In genomic region chr7:129189661-129190310, GRCh38 we compare ENCODE assay signal across 10 cellular contexts. TPM values are rescaled to one million over a fixed set of nuclear protein-coding genes. Genes with fewer than 3 reads are reported as not detected.
DNase-seq lines count a peak whose midpoint lies in the region; ATAC-seq and TF ChIP-seq lines count a peak whose summit lies in the region.
"Had no signal": no experiment of that assay in that cellular context is flagged by ENCODE, and none has a peak within 500 bp of the region (broad histone marks: within the 10 kb centered on the region; RNA-seq: fewer than 3 reads in every experiment).

No MANE protein-coding gene starts in this region.

- no peaks in the 10 kb centered on the region for H3K9me3 Mint-ChIP-seq in activated CD4-positive, alpha-beta T cell treated with anti-CD3 and anti-CD28 coated beads, Interleukin-2, amount 10 ng/mL, durations not matched to agents 7 days and 5 days
- H3K9me3 Mint-ChIP-seq in activated naive CD8-positive, alpha-beta T cell treated with anti-CD3 and anti-CD28 coated beads, Interleukin-2, amount 50 U/mL, for 24 hours = no peaks in the 10 kb centered on the region

- peak overlapping the region in 1 of 2 donors; percentile 36 for H3K9ac ChIP-seq in liver (ENCODE audit: low read depth in 1 of 2, low read length in 2 of 2)

- H3K27ac ChIP-seq in liver (ENCODE audit: low read depth in 1 of 2, low read length in 2 of 2) = no peak overlapping the region
- peak overlapping the region in 1 of 2 donors; percentile 77 for H3K27ac ChIP-seq in testis

- no peak for DNase-seq in activated CD4-positive, alpha-beta T cell treated with anti-CD3 and anti-CD28 coated beads, Interleukin-2, amount 10 ng/mL, durations not matched to agents 7 days and 5 days
- no peak for DNase-seq in activated CD4-positive, alpha-beta T cell treated with anti-CD3 and anti-CD28 coated beads, Interleukin-2, amount 50 U/mL, for 48 hours
- no peak for DNase-seq in activated naive CD8-positive, alpha-beta T cell treated with anti-CD3 and anti-CD28 coated beads, Interleukin-2, amount 50 U/mL, for 24 hours
- DNase-seq in testis (no peak), NCI-H345 (lab: John Stamatoyannopoulos, UW) (no peak)
- DNase-seq: AML-193, NCI-H2227 treated with DMSO at 0.1 percent for 48 hours had no signal

- H3K27me3 ChIP-seq in liver (ENCODE audit: control insufficient read depth in 4 of 4, insufficient read depth in 4 of 4, low read length in 3 of 4) (no peaks in the 10 kb centered on the region), testis (no peaks in the 10 kb centered on the region)

- H3K36me3 Mint-ChIP-seq in activated CD4-positive, alpha-beta T cell treated with anti-CD3 and anti-CD28 coated beads, Interleukin-2, amount 10 ng/mL, durations not matched to agents 7 days and 5 days (ENCODE audit: low read depth) = no peaks in the 10 kb centered on the region
- no peaks in the 10 kb centered on the region for H3K36me3 Mint-ChIP-seq in activated naive CD8-positive, alpha-beta T cell treated with anti-CD3 and anti-CD28 coated beads, Interleukin-2, amount 50 U/mL, for 24 hours (ENCODE audit: low read depth)

- H3K27ac Mint-ChIP-seq in activated CD4-positive, alpha-beta T cell treated with anti-CD3 and anti-CD28 coated beads, Interleukin-2, amount 10 ng/mL, durations not matched to agents 7 days and 5 days = peak overlapping the region; percentile 14
- H3K27ac Mint-ChIP-seq in activated naive CD8-positive, alpha-beta T cell treated with anti-CD3 and anti-CD28 coated beads, Interleukin-2, amount 50 U/mL, for 24 hours = no peak overlapping the region

- H3K36me3 ChIP-seq in liver (ENCODE audit: control insufficient read depth in 4 of 4, insufficient read depth in 3 of 4, low read depth in 1 of 4, low read length in 3 of 4) (no peaks in the 10 kb centered on the region), testis (ENCODE audit: low read depth, missing control alignments) (no peaks in the 10 kb centered on the region)

- intact Hi-C loops in testis (cut with DNase I; ENCODE audit: low total_unique reads) = no loop called here

- peaks cover 4% of the 10 kb centered on the region for H3K4me1 Mint-ChIP-seq in activated CD4-positive, alpha-beta T cell treated with anti-CD3 and anti-CD28 coated beads, Interleukin-2, amount 10 ng/mL, durations not matched to agents 7 days and 5 days
- peaks cover 13% of the 10 kb centered on the region for H3K4me1 Mint-ChIP-seq in activated naive CD8-positive, alpha-beta T cell treated with anti-CD3 and anti-CD28 coated beads, Interleukin-2, amount 50 U/mL, for 24 hours

- no peak for TF ChIP-seq RAD21 in liver (IDR thresholded peaks at IDR 0.05)

- TF ChIP-seq CTCF in liver (IDR thresholded peaks at IDR 0.05; ENCODE audit: low read depth, low read length, missing input control) (no peak), testis (IDR thresholded peaks at IDR 0.05) (no peak)

- H3K4me3 Mint-ChIP-seq in activated CD4-positive, alpha-beta T cell treated with anti-CD3 and anti-CD28 coated beads, Interleukin-2, amount 10 ng/mL, durations not matched to agents 7 days and 5 days = peak overlapping the region; percentile 35
- peak overlapping the region; percentile 66 for H3K4me3 Mint-ChIP-seq in activated naive CD8-positive, alpha-beta T cell treated with anti-CD3 and anti-CD28 coated beads, Interleukin-2, amount 50 U/mL, for 24 hours

- H3K4me3 ChIP-seq in liver (ENCODE audit: low read depth in 1 of 3, low read length in 3 of 3) = peak overlapping the region; percentile 33 to 92 (median 80)
- peak overlapping the region; percentile 69 to 73 for H3K4me3 ChIP-seq in testis

- H3K9me3 ChIP-seq in liver (ENCODE audit: control insufficient read depth in 4 of 4, low read length in 3 of 4) (no peaks in the 10 kb centered on the region), testis (no peaks in the 10 kb centered on the region)

- H3K27me3 Mint-ChIP-seq in activated CD4-positive, alpha-beta T cell treated with anti-CD3 and anti-CD28 coated beads, Interleukin-2, amount 10 ng/mL, durations not matched to agents 7 days and 5 days = peaks cover 55% of the 10 kb centered on the region
- H3K27me3 Mint-ChIP-seq in activated naive CD8-positive, alpha-beta T cell treated with anti-CD3 and anti-CD28 coated beads, Interleukin-2, amount 50 U/mL, for 24 hours = peaks cover 51% of the 10 kb centered on the region

- WGBS in liver = 20% methylated on average over 13 of the region's 13 CpGs
- WGBS in testis, 2 donors = 17 to 28% methylated on average over 13 of the region's 13 CpGs

- no peak for TF ChIP-seq POLR2A in testis (IDR thresholded peaks at IDR 0.05)

- ATAC-seq in activated naive CD8-positive, alpha-beta T cell treated with anti-CD3 and anti-CD28 coated beads, Interleukin-2, amount 50 U/mL, for 24 hours = no peak
- ATAC-seq in HG02763 (IDR thresholded peaks at IDR 0.05; ENCODE audit: unreplicated experiment) (no peak), HG03469 (IDR thresholded peaks at IDR 0.05; ENCODE audit: unreplicated experiment) (no peak)

- CTCF ChIA-PET in activated CD4-positive, alpha-beta T cell treated with anti-CD3 and anti-CD28 coated beads, Interleukin-2, amount 10 ng/mL, durations not matched to agents 7 days and 5 days (lab: Charles Lee) = interaction anchor here (0.9 to 1.4 kb wide), 3 partner anchors 11 to 29 kb away, joined by 3 to 4 read pairs (median 3); no protein-coding TSS in a partner anchor

- H3K4me1 ChIP-seq in liver (ENCODE audit: control insufficient read depth in 4 of 4, insufficient read depth in 4 of 4, low read length in 3 of 4) (peaks cover 1 to 38% (median 24%) of the 10 kb centered on the region in 4 donors), testis (no peaks in the 10 kb centered on the region)

- POLR2A ChIA-PET in activated CD4-positive, alpha-beta T cell treated with anti-CD3 and anti-CD28 coated beads, Interleukin-2, amount 10 ng/mL, durations not matched to agents 7 days and 5 days (lab: Charles Lee) = no interaction called here

TF ChIP-seq in liver, 16 proteins besides CTCF, POLR2A, EP300 and RAD21:
- TF ChIP-seq EGR1 (IDR thresholded peaks at IDR 0.05; ENCODE audit: low read depth in 2 of 2) = no peak
- no peak for TF ChIP-seq MAX (IDR thresholded peaks at IDR 0.05)
- no peak for TF ChIP-seq JUND (IDR thresholded peaks at IDR 0.05)
- no peak for TF ChIP-seq SP1 (IDR thresholded peaks at IDR 0.05)
- TF ChIP-seq HNF4G (IDR thresholded peaks at IDR 0.05) = no peak
- TF ChIP-seq TAF1 (conservative IDR thresholded peaks at IDR 0.05) = no peak
- TF ChIP-seq ATF3 (IDR thresholded peaks at IDR 0.05) = no peak

RNA-seq across cellular contexts. Expression of gene SMO, which starts 1.4 kb away (rescaled TPM):
- not detected for total RNA-seq in activated CD4-positive, alpha-beta T cell treated with anti-CD3 and anti-CD28 coated beads, Interleukin-2, amount 10 ng/mL, durations not matched to agents 7 days and 5 days
- total RNA-seq in liver (10 to 100 TPM; 14.3 to 16.3 TPM), testis (10 to 100 TPM; 17.7 to 22.8 TPM)
- polyA plus RNA-seq in liver (1 to 10 TPM; 2.9 to 7.0 TPM), testis (ENCODE audit: insufficient read depth, low read depth, low replicate concordance) (11.9 TPM)

RNA-seq across cellular contexts. Expression of gene AHCYL2, which starts 35.0 kb away (rescaled TPM):
- total RNA-seq in activated CD4-positive, alpha-beta T cell treated with anti-CD3 and anti-CD28 coated beads, Interleukin-2, amount 10 ng/mL, durations not matched to agents 7 days and 5 days = 10 to 100 TPM in 1 of 2 experiments, 1 to 10 TPM in 1; 9.7 to 11.4 TPM
- total RNA-seq in liver (10 to 100 TPM in 1 of 2 donors, 1 to 10 TPM in 1; 3.9 to 10.0 TPM), testis (10 to 100 TPM; 46.1 to 61.3 TPM)
- polyA plus RNA-seq in liver (1 to 10 TPM; 2.0 to 3.4 TPM), testis (ENCODE audit: insufficient read depth, low read depth, low replicate concordance) (26.4 TPM)

RNA-seq across cellular contexts. Expression of gene TSPAN33, which starts 45.3 kb away (rescaled TPM):
- 1 to 10 TPM; 2.8 to 3.0 TPM for total RNA-seq in activated CD4-positive, alpha-beta T cell treated with anti-CD3 and anti-CD28 coated beads, Interleukin-2, amount 10 ng/mL, durations not matched to agents 7 days and 5 days
- total RNA-seq in liver = 10 to 100 TPM; 18.1 to 29.3 TPM
- 10 to 100 TPM; 13.4 to 22.8 TPM for polyA plus RNA-seq in liver
- 10 to 100 TPM; 25.7 to 35.7 TPM for total RNA-seq in testis
- 35.9 TPM for polyA plus RNA-seq in testis (ENCODE audit: insufficient read depth, low read depth, low replicate concordance)

Comparison
In these comparisons a context has a peak if more than half of its experiments do, and no peak if none do; other contexts are left out.
1. RNA of gene SMO, which starts 1.4 kb away (total RNA-seq): 17.7 to 22.8 TPM in testis and 14.3 to 16.3 TPM in liver; not detected in activated CD4-positive, alpha-beta T cell treated with anti-CD3 and anti-CD28 coated beads, Interleukin-2, amount 10 ng/mL, durations not matched to agents 7 days and 5 days; every median in the first group is over 10 times any median in the second.
2. RNA of gene TSPAN33, which starts 45.3 kb away (total RNA-seq): 25.7 to 35.7 TPM in testis and 18.1 to 29.3 TPM in liver; 2.8 to 3.0 TPM in activated CD4-positive, alpha-beta T cell treated with anti-CD3 and anti-CD28 coated beads, Interleukin-2, amount 10 ng/mL, durations not matched to agents 7 days and 5 days; every median in the first group is over 4 times any median in the second.